ENCODE assay signal across 12 cellular contexts in genomic region chr17:41307647-41308046, GRCh38. TPM values are rescaled to one million over a fixed set of nuclear protein-coding genes. Genes with fewer than 3 reads are reported as not detected.
DNase-seq lines count a peak whose midpoint lies in the region; ATAC-seq and TF ChIP-seq lines count a peak whose summit lies in the region.
"Had no signal": no experiment of that assay in that cellular context is flagged by ENCODE, and none has a peak within 500 bp of the region (broad histone marks: within the 10 kb centered on the region; RNA-seq: fewer than 3 reads in every experiment).

No MANE protein-coding gene starts in this region.

- no peaks in the 10 kb centered on the region for H3K9me3 ChIP-seq in Peyer's patch
- H3K9me3 ChIP-seq: tibial artery had no signal

- no peaks in the 10 kb centered on the region for H3K36me3 Mint-ChIP-seq in activated naive CD4-positive, alpha-beta T cell treated with anti-CD3 and anti-CD28 coated beads, Interleukin-2, amount 50 U/mL, for 72 hours
- H3K36me3 Mint-ChIP-seq in memory B cell (peaks cover 2% of the 10 kb centered on the region), type B pancreatic cell (no peaks in the 10 kb centered on the region)

- H3K27me3 Mint-ChIP-seq in memory B cell = peaks cover 4% of the 10 kb centered on the region
- peaks cover 4% of the 10 kb centered on the region for H3K27me3 Mint-ChIP-seq in type B pancreatic cell

- no peaks in the 10 kb centered on the region for H3K9me3 Mint-ChIP-seq in activated naive CD4-positive, alpha-beta T cell treated with anti-CD3 and anti-CD28 coated beads, Interleukin-2, amount 50 U/mL, for 72 hours
- H3K9me3 Mint-ChIP-seq in memory B cell = no peaks in the 10 kb centered on the region
- H3K9me3 Mint-ChIP-seq in type B pancreatic cell = peaks cover 6% of the 10 kb centered on the region

- H3K4me1 Mint-ChIP-seq in memory B cell (peaks cover 44% of the 10 kb centered on the region), type B pancreatic cell (ENCODE audit: unreplicated experiment) (no peaks in the 10 kb centered on the region)

- peak overlapping the region in 2 of 4 donors; percentile 46 to 77 for H3K27ac ChIP-seq in Peyer's patch
- H3K27ac ChIP-seq: tibial artery had no signal

- DNase-seq in A172 (ENCODE audit: low spot score) (peak; percentile 74), DMS 273 treated with DMSO at 0.1 percent for 48 hours (lab: John Stamatoyannopoulos, UW) (peak; percentile 74), memory B cell (ENCODE audit: low spot score in 2 of 2) (no peak), Peyer's patch (no peak), type B pancreatic cell (ENCODE audit: extremely low spot score, unreplicated experiment) (no peak), iPS-NIHi7 (ENCODE audit: extremely low spot score) (no peak)
- no peak for DNase-seq in activated naive CD4-positive, alpha-beta T cell treated with anti-CD3 and anti-CD28 coated beads, Interleukin-2, amount 50 U/mL, for 72 hours (ENCODE audit: low spot score in 2 of 2)
- DNase-seq: HCEC 1CT, NCI-H187, tibial artery had no signal

- H3K27me3 ChIP-seq in Peyer's patch = no peaks in the 10 kb centered on the region

- peaks cover 0 to 23% (median 0%) of the 10 kb centered on the region in 4 donors for H3K4me1 ChIP-seq in Peyer's patch

- TF ChIP-seq POLR2A in Peyer's patch (IDR thresholded peaks at IDR 0.05) = no peak

- H3K27ac Mint-ChIP-seq in activated naive CD4-positive, alpha-beta T cell treated with anti-CD3 and anti-CD28 coated beads, Interleukin-2, amount 50 U/mL, for 72 hours = peak overlapping the region; percentile 37 to 90
- H3K27ac Mint-ChIP-seq in memory B cell = peak overlapping the region; percentile 83
- H3K27ac Mint-ChIP-seq in type B pancreatic cell = no peak overlapping the region

- no peak for TF ChIP-seq CTCF in Peyer's patch (IDR thresholded peaks at IDR 0.05)
- no peak for TF ChIP-seq CTCF in type B pancreatic cell (conservative IDR thresholded peaks at IDR 0.05)

- no peak for ATAC-seq in activated naive CD4-positive, alpha-beta T cell treated with anti-CD3 and anti-CD28 coated beads, Interleukin-2, amount 50 U/mL, for 72 hours
- ATAC-seq in memory B cell (ENCODE audit: low read depth) (no peak), GM21717 (IDR thresholded peaks at IDR 0.05; ENCODE audit: unreplicated experiment) (no peak)

- H3K36me3 ChIP-seq in Peyer's patch = no peaks in the 10 kb centered on the region
- H3K36me3 ChIP-seq: tibial artery had no signal

- no peak overlapping the region for H3K4me3 ChIP-seq in Peyer's patch
- H3K4me3 ChIP-seq: tibial artery had no signal

- H3K4me3 Mint-ChIP-seq in memory B cell (peak overlapping the region; percentile 76), type B pancreatic cell (no peak overlapping the region)

RNA-seq across cellular contexts. Expression of gene KRTAP16-1, which starts 1.5 kb away (rescaled TPM):
- not detected in 2 replicates for total RNA-seq in A172 (2014; rRNA removed; shearing (Covaris generic))
- total RNA-seq in activated naive CD4-positive, alpha-beta T cell treated with anti-CD3 and anti-CD28 coated beads, Interleukin-2, amount 50 U/mL, for 72 hours = not detected
- total RNA-seq in Peyer's patch (not detected), type B pancreatic cell (ENCODE audit: low replicate concordance) (not detected in 2 replicates)
- total RNA-seq: bronchial epithelial cell had no signal

RNA-seq across cellular contexts. Expression of gene KRTAP29-1, which starts 5.0 kb away (rescaled TPM):
- total RNA-seq in A172 (2014; rRNA removed; shearing (Covaris generic)) = 0.16 TPM in 1 of 2 replicates, not detected in the other
- total RNA-seq in activated naive CD4-positive, alpha-beta T cell treated with anti-CD3 and anti-CD28 coated beads, Interleukin-2, amount 50 U/mL, for 72 hours = not detected
- total RNA-seq in Peyer's patch (not detected), type B pancreatic cell (ENCODE audit: low replicate concordance) (not detected in 2 replicates)
- total RNA-seq: bronchial epithelial cell had no signal

RNA-seq across cellular contexts. Expression of gene KRTAP17-1, which starts 7.9 kb away (rescaled TPM):
- not detected in 2 replicates for total RNA-seq in A172 (2014; rRNA removed; shearing (Covaris generic))
- total RNA-seq in activated naive CD4-positive, alpha-beta T cell treated with anti-CD3 and anti-CD28 coated beads, Interleukin-2, amount 50 U/mL, for 72 hours = not detected
- total RNA-seq in Peyer's patch (not detected), type B pancreatic cell (ENCODE audit: low replicate concordance) (not detected in 2 replicates)
- total RNA-seq: bronchial epithelial cell had no signal

RNA-seq across cellular contexts. Expression of gene KRTAP9-7, which starts 32.1 kb away (rescaled TPM):
- total RNA-seq in A172 (2014; rRNA removed; shearing (Covaris generic)) = not detected in 2 replicates
- not detected for total RNA-seq in activated naive CD4-positive, alpha-beta T cell treated with anti-CD3 and anti-CD28 coated beads, Interleukin-2, amount 50 U/mL, for 72 hours
- total RNA-seq in Peyer's patch (not detected), type B pancreatic cell (ENCODE audit: low replicate concordance) (not detected in 2 replicates)
- total RNA-seq: bronchial epithelial cell had no signal

RNA-seq across cellular contexts. Expression of gene KRTAP9-6, which starts 42.5 kb away (rescaled TPM):
- total RNA-seq in A172 (2014; rRNA removed; shearing (Covaris generic)) = not detected in 2 replicates
- total RNA-seq in activated naive CD4-positive, alpha-beta T cell treated with anti-CD3 and anti-CD28 coated beads, Interleukin-2, amount 50 U/mL, for 72 hours = not detected
- total RNA-seq in Peyer's patch (not detected), type B pancreatic cell (ENCODE audit: low replicate concordance) (not detected in 2 replicates)
- total RNA-seq: bronchial epithelial cell had no signal

Comparison
In these comparisons a context has a peak if more than half of its experiments do, and no peak if none do; other contexts are left out.
1. DNase-seq: peak in A172 (single experiment) and DMS 273 treated with DMSO at 0.1 percent for 48 hours (single experiment); none in activated naive CD4-positive, alpha-beta T cell treated with anti-CD3 and anti-CD28 coated beads, Interleukin-2, amount 50 U/mL, for 72 hours (0 of 2), memory B cell (0 of 2), Peyer's patch (0 of 3), type B pancreatic cell (single experiment) and iPS-NIHi7 (single experiment).